8 cellular contexts compared by ENCODE assay signal in the genomic region with DNA sequence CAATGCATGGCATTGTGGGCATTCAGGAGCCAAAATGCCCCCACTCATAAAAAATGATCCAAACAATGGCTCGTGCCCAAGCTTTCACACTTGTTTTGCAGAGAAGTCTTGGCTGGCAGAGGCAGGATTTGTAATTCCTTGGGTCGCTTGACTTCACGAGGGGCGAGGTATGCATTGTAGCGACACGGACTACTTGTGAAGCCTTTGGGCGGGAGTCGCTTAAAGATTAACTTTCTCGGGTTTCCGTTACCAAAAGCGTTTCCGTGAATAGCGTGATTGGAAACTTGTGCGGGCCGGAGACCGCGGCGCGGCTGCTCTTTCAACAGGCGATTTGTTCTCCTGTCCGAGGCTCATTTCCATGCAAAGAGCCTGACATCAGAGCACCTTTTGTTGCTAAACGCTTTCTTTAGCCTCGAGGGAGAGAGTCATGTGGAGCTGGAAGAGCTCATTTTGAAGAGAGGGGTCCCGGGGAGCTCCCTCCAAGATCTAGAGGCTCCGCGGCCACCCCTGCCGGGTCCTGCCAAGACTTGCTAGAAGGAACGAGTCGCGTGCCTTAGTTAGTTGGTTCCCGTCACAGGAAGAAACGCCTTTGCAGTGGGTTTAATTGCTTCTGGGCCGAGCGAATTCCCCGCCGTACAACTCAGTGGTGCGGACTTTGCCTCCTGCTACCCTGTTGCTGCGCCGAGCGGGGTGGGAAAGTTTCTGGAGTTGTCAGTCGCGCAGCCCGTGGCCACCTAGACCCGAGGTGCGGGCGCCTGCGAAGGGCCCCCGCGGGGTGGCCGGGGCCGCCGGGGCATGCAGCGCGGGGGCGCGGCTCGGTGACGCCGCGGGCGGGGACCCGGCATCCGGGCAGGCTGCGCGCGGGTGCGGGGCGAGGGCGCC. TPM values are rescaled to one million over a fixed set of nuclear protein-coding genes. Genes with fewer than 3 reads are reported as not detected.
DNase-seq lines count a peak whose midpoint lies in the region; ATAC-seq, FAIRE-seq and TF ChIP-seq lines count a peak whose summit lies in the region.

TSS of gene SASH1 (plus strand) at position 693 of the 882 bp plus-strand sequence. CDS start 230 bp downstream, outside the sequence.

- BruUV-seq in PC-3 (replicated peaks; lab: Mats Ljungman, UMichigan), result TSS peak; percentile 89

- TF ChIP-seq CTCF in PC-3 (conservative IDR thresholded peaks at IDR 0.05; ENCODE audit: low read depth, low read length) (no peak), astrocyte of the spinal cord (IDR thresholded peaks at IDR 0.05; ENCODE audit: low read depth, low read length) (no peak), parathyroid adenoma (IDR thresholded peaks at IDR 0.05) (no peak), D721Med (IDR thresholded peaks at IDR 0.05; ENCODE audit: insufficient read depth, missing control alignments) (no peak)

- H3K27me3 ChIP-seq in PC-3 (ENCODE audit: low read length) (no peaks in the 10 kb centered on the region), right cardiac atrium (ENCODE audit: control insufficient read depth, insufficient read depth) (no peaks in the 10 kb centered on the region), parathyroid adenoma (ENCODE audit: control insufficient read depth, insufficient read depth, low read length) (no peaks in the 10 kb centered on the region)

- H3K4me2 ChIP-seq in PC-3 (ENCODE audit: low read length) (peak within 1 kb of the TSS; percentile 93), parathyroid adenoma (ENCODE audit: low read length) (peak within 1 kb of the TSS; percentile 93)

- H3K79me2 ChIP-seq in PC-3 (ENCODE audit: low read length) (peaks cover 37% of the 10 kb centered on the region), parathyroid adenoma (no peaks in the 10 kb centered on the region)

- no peaks in the 10 kb centered on the region for H3F3A ChIP-seq in PC-3 (ENCODE audit: low read length, unreplicated experiment)

- H2AFZ ChIP-seq in PC-3 (ENCODE audit: low read length), result peak within 1 kb of the TSS; percentile 98
- H2AFZ ChIP-seq in parathyroid adenoma, result peak within 1 kb of the TSS; percentile 72

- under 1% methylated on average over 69 of the region's 69 CpGs for WGBS in right cardiac atrium

- H3K27ac ChIP-seq in PC-3 (ENCODE audit: low read length) (peak within 1 kb of the TSS; percentile 92), right cardiac atrium (ENCODE audit: low read length) (peak within 1 kb of the TSS; percentile 83), parathyroid adenoma (peak within 1 kb of the TSS; percentile 50)

- ATAC-seq in GM19397 (IDR thresholded peaks at IDR 0.05; ENCODE audit: unreplicated experiment) (peak; percentile 77), HG03521 (IDR thresholded peaks at IDR 0.05; ENCODE audit: unreplicated experiment) (peak; percentile 40), PC-3 (peak; percentile 81), right cardiac atrium (peak; percentile 82 to 84)

- H3K4me1 ChIP-seq in PC-3 (ENCODE audit: insufficient read depth, low read length), result peaks cover 16% of the 10 kb centered on the region
- no peaks in the 10 kb centered on the region for H3K4me1 ChIP-seq in right cardiac atrium (ENCODE audit: control insufficient read depth, insufficient read depth, low read length)
- H3K4me1 ChIP-seq in parathyroid adenoma, result no peaks in the 10 kb centered on the region

- H3K36me3 ChIP-seq in PC-3 (ENCODE audit: low read depth, low read length), result no peaks in the 10 kb centered on the region
- no peaks in the 10 kb centered on the region for H3K36me3 ChIP-seq in parathyroid adenoma (ENCODE audit: control insufficient read depth, insufficient read depth, low read length)

- FAIRE-seq in D721Med (lab: Jason Lieb, UNC), result no peak

- in situ Hi-C loops in astrocyte of the spinal cord (cut with HindIII; ENCODE audit: low sequenced_read_pairs), result no loop called here

- DNase-seq in CD1c-positive myeloid dendritic cell (ENCODE audit: extremely low spot score), result peak; percentile 62
- peak; percentile 75 for DNase-seq in PC-3
- DNase-seq in astrocyte of the spinal cord (ENCODE audit: low read depth, low spot score), result peak; percentile 83
- peak; percentile 72 to 86 (median 82) for DNase-seq in right cardiac atrium
- DNase-seq in D721Med (ENCODE audit: insufficient read length, low spot score), result no peak

- peaks cover 6% of the 10 kb centered on the region; the same call in 1 of the 2 replicates for H4K20me1 ChIP-seq in PC-3 (ENCODE audit: low read length)

- POLR2A ChIA-PET in PC-3 (lab: Charles Lee; ENCODE audit: unreplicated experiment), result interaction anchor here (0.6 to 0.8 kb wide), 4 partner anchors 84 to 1173 kb away, joined by 4 to 17 read pairs (median 13); no protein-coding TSS in a partner anchor

- intact Hi-C loops in PC-3 (cut with micrococcal nuclease), result loop anchor here (2.0 to 10.0 kb wide), 5 partner anchors 36 to 148 kb away; no protein-coding TSS in a partner anchor
- intact Hi-C loops in right cardiac atrium (cut with DNase I), result loop anchor here in 3 of 4 donors (5.0 to 10.0 kb wide), 3 partner anchors 112 to 122 kb away; no protein-coding TSS in a partner anchor

- no peaks in the 10 kb centered on the region for H3K9me3 ChIP-seq in PC-3 (ENCODE audit: low read length)
- H3K9me3 ChIP-seq in right cardiac atrium (ENCODE audit: control insufficient read depth, low read length), result no peaks in the 10 kb centered on the region
- no peaks in the 10 kb centered on the region for H3K9me3 ChIP-seq in parathyroid adenoma (ENCODE audit: control insufficient read depth, low read length)

- H3K4me3 ChIP-seq in PC-3 (ENCODE audit: low read length), result peak within 1 kb of the TSS; percentile 78
- peak within 1 kb of the TSS; percentile 73 for H3K4me3 ChIP-seq in astrocyte of the spinal cord (ENCODE audit: low read depth, low read length)
- H3K4me3 ChIP-seq in right cardiac atrium (ENCODE audit: low read length), result peak within 1 kb of the TSS; percentile 90
- H3K4me3 ChIP-seq in parathyroid adenoma (ENCODE audit: low read depth, low read length), result peak within 1 kb of the TSS; percentile 79

- CTCF ChIA-PET in PC-3 (lab: Charles Lee), result interaction anchor here (0.5 to 1.5 kb wide), 2 partner anchors 103 to 162 kb away, joined by 3 to 4 read pairs; no protein-coding TSS in a partner anchor

- H3K9ac ChIP-seq in PC-3 (ENCODE audit: low read length), result peak within 1 kb of the TSS; percentile 96
- no peak within 1 kb of the TSS for H3K9ac ChIP-seq in parathyroid adenoma

- no peaks in the 10 kb centered on the region for H3K9me2 ChIP-seq in PC-3 (replicated peaks; ENCODE audit: low read length)

RNA-seq across cellular contexts. Expression of gene SASH1, which starts in this region (rescaled TPM):
- 9.8 and 10.5 TPM in 2 replicates for total RNA-seq in PC-3 (2014; rRNA removed)
- 10 to 100 TPM; 25.3 to 33.2 (median 29.5) TPM for total RNA-seq in right cardiac atrium
- polyA plus RNA-seq in right cardiac atrium, result 14.1 TPM
